1 cellular context compared by ENCODE assay signal in the genomic region with DNA sequence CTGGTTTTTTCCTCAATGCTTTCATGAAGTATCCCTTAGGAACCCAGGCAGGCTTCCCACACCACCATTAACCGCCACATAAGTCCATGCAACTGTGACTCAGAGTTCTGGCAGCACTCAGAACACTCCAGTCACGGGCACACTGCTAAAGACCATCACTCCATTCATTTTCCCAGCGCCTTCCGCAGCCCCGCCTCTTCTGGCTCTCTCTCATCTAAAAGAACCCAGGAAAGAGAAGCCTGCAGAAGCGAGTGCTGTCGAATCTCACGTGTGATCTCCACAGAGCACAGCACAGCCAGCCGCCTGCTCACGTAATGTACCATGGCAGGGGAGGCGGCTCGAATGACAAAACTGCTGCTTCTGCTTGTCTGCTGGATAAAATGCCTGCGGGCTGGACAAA.
TF ChIP-seq lines count a peak whose summit lies in the region.

No MANE protein-coding gene starts in this region.

TF ChIP-seq in H1, 55 proteins besides CTCF, POLR2A, EP300 and RAD21:
- TF ChIP-seq POU5F1 (IDR thresholded peaks at IDR 0.05; ENCODE audit: low read depth, low read length), result no peak
- no peak for TF ChIP-seq CBX8 (IDR thresholded peaks at IDR 0.05; ENCODE audit: borderline replicate concordance, low read depth, low read length)
- TF ChIP-seq YY1 (IDR thresholded peaks at IDR 0.05; ENCODE audit: low read depth, low read length), result no peak
- no peak for TF ChIP-seq SRF (IDR thresholded peaks at IDR 0.05; ENCODE audit: low read depth, low read length)
- no peak for TF ChIP-seq EGR1 (IDR thresholded peaks at IDR 0.05; ENCODE audit: borderline replicate concordance, low read depth, low read length)
- no peak for TF ChIP-seq TAF7 (optimal IDR thresholded peaks at IDR 0.05; ENCODE audit: borderline replicate concordance, low read depth, low read length)
- no peak for TF ChIP-seq HDAC2 (IDR thresholded peaks at IDR 0.05; ENCODE audit: borderline replicate concordance in 1 of 2, low read depth in 2 of 2, low read length in 2 of 2)
- TF ChIP-seq SUZ12 (IDR thresholded peaks at IDR 0.05; ENCODE audit: low read length), result no peak
- no peak for TF ChIP-seq KDM5A (IDR thresholded peaks at IDR 0.05; ENCODE audit: low read length)
- no peak for TF ChIP-seq POLR2AphosphoS5 (IDR thresholded peaks at IDR 0.05; ENCODE audit: low read depth, low read length)
TF ChIP-seq in H1: peak in this region for 0.
